13 cellular contexts compared by ENCODE assay signal in genomic region chr16:28443943-28444342, GRCh38. TPM values are rescaled to one million over a fixed set of nuclear protein-coding genes. Genes with fewer than 3 reads are reported as not detected.
"Had no signal": no experiment of that assay in that cellular context is flagged by ENCODE, and none has a peak within 500 bp of the region (broad histone marks: within the 10 kb centered on the region; RNA-seq: fewer than 3 reads in every experiment).

No MANE protein-coding gene starts in this region.

RNA-seq across cellular contexts. Expression of gene NPIPB7, which starts 28.2 kb away (rescaled TPM):
- total RNA-seq: activated naive CD4-positive, alpha-beta T cell treated with anti-CD3 and anti-CD28 coated beads for 36 hours; activated naive CD8-positive, alpha-beta T cell treated with anti-CD3 and anti-CD28 coated beads for 36 hours; activated T-cell treated with anti-CD3 and anti-CD28 coated beads, Interleukin-2, amount 50 U/mL, for 4 hours; activated T-helper 1 cell treated with anti-CD3 and anti-CD28 coated beads, Interleukin-12 subunit alpha, Interleukin-12 subunit beta, Interleukin-2, Interleukin-4 antibody, amounts not matched to agents 30 ng/mL and 10 ng/mL and 1 ng/mL, durations not matched to agents 14 hours and 24 hours and 36 hours; activated T-helper 17 cell treated with anti-CD3 and anti-CD28 coated beads, Interleukin-2, amount 50 U/mL, for 72 hours; activated T-helper 2 cell treated with anti-CD3 and anti-CD28 coated beads, Interferon-gamma antibody, Interleukin-2, Interleukin-4, amounts not matched to agents 10 μg/mL and 5 μg/mL and 100 μg/mL, durations not matched to agents 14 hours and 24 hours and 36 hours; ascending aorta; astrocyte; body of pancreas; breast epithelium; bronchial epithelial cell; cardiac septum had no signal

RNA-seq across cellular contexts. Expression of gene EIF3CL, which starts 40.3 kb away (rescaled TPM):
- polyA plus RNA-seq: cardiac muscle cell had no signal

RNA-seq across cellular contexts. Expression of gene APOBR, which starts 50.5 kb away (rescaled TPM):
- total RNA-seq: astrocyte, bronchial epithelial cell had no signal
- polyA plus RNA-seq: cardiac muscle cell had no signal
